In the genomic region with DNA sequence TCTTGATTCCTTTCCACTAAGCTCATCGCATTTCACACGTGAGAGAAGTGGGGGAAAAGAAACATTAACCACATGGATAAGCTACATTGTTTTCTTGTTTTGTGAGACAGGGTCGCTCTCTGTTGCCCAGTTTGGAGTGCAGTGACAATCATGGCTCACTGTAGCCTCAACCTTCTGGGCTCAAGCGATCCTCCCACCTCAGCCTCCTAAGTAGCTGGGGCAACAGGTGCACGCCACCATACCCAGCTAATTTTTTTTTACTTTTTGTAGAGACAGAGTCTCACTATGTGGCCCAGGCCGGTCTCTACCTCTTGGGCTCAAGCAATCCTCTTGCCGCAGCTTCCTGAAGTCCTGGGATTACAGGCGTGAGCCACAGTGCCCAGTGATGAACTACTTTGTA, we compare ENCODE assay signal across 12 cellular contexts. TPM values are rescaled to one million over a fixed set of nuclear protein-coding genes. Genes with fewer than 3 reads are reported as not detected.
DNase-seq lines count a peak whose midpoint lies in the region; ATAC-seq lines count a peak whose summit lies in the region.
"Had no signal": no experiment of that assay in that cellular context is flagged by ENCODE, and none has a peak within 500 bp of the region (broad histone marks: within the 10 kb centered on the region; RNA-seq: fewer than 3 reads in every experiment).

No MANE protein-coding gene starts in this region.

- H3K36me3 ChIP-seq in trophoblast cell (ENCODE audit: control insufficient read depth in 1 of 2, insufficient read depth in 2 of 2, low read length in 2 of 2), result peaks cover 0 to 3% of the 10 kb centered on the region in 2 experiments

- H4K8ac ChIP-seq in trophoblast cell (ENCODE audit: low read depth, low read length), result no peak overlapping the region

- no peak overlapping the region for H2BK120ac ChIP-seq in trophoblast cell (ENCODE audit: insufficient read depth, low read length, poor library complexity)

- H2BK12ac ChIP-seq in trophoblast cell (ENCODE audit: low read length), result no peak overlapping the region

- POLR2A ChIA-PET in activated CD4-positive, alpha-beta T cell treated with anti-CD3 and anti-CD28 coated beads for 36 hours (lab: Charles Lee), result interaction anchor here (0.7 to 0.9 kb wide), 2 partner anchors 17 to 242 kb away, joined by 3 to 4 read pairs; no protein-coding TSS in a partner anchor

- ATAC-seq in activated CD4-positive, alpha-beta T cell treated with anti-CD3 and anti-CD28 coated beads for 36 hours, result no peak
- no peak for ATAC-seq in activated naive CD8-positive, alpha-beta T cell treated with anti-CD3 and anti-CD28 coated beads, Interleukin-2, amount 50 U/mL, for 24 hours

- no peak overlapping the region for H2AFZ ChIP-seq in trophoblast cell (ENCODE audit: insufficient read depth, low read length, poor library complexity)

- CTCF ChIA-PET in activated CD4-positive, alpha-beta T cell treated with anti-CD3 and anti-CD28 coated beads for 36 hours (lab: Charles Lee), result interaction anchor here (0.9 to 3.3 kb wide), 4 partner anchors 10 to 326 kb away, joined by 3 to 12 read pairs (median 4); no protein-coding TSS in a partner anchor

- H3K79me1 ChIP-seq in trophoblast cell (ENCODE audit: low read length), result peaks cover 8% of the 10 kb centered on the region

- no peak overlapping the region for H4K12ac ChIP-seq in trophoblast cell (ENCODE audit: low read depth, low read length)

- H3K9ac ChIP-seq in trophoblast cell (ENCODE audit: low read length), result no peak overlapping the region

- peaks cover 34% of the 10 kb centered on the region for H3K36me3 Mint-ChIP-seq in activated CD4-positive, alpha-beta T cell treated with anti-CD3 and anti-CD28 coated beads for 36 hours (ENCODE audit: low read depth)
- H3K36me3 Mint-ChIP-seq in IgD-negative memory B cell, result no peaks in the 10 kb centered on the region
- H3K36me3 Mint-ChIP-seq in activated naive CD8-positive, alpha-beta T cell treated with anti-CD3 and anti-CD28 coated beads, Interleukin-2, amount 50 U/mL, for 24 hours (ENCODE audit: low read depth), result peaks cover 32% of the 10 kb centered on the region

- H2AK5ac ChIP-seq in trophoblast cell (ENCODE audit: low read length), result no peak overlapping the region

- WGBS in trophoblast cell (ENCODE audit: extremely low coverage, insufficient coverage, insufficient read length), result no CpG with 5 or more reads among the region's 8 CpGs

- DNase-seq in activated CD4-positive, alpha-beta T cell treated with anti-CD3 and anti-CD28 coated beads for 36 hours, result no peak
- DNase-seq in activated CD4-positive, alpha-beta T cell treated with anti-CD3 and anti-CD28 coated beads, Interleukin-2, amount 50 U/mL, for 48 hours, result no peak
- no peak for DNase-seq in activated naive CD8-positive, alpha-beta T cell treated with anti-CD3 and anti-CD28 coated beads, Interleukin-2, amount 50 U/mL, for 24 hours
- DNase-seq in trophoblast cell, result no peak
- DNase-seq in MV-4-11 (lab: John Stamatoyannopoulos, UW), result no peak
- no peak for DNase-seq in NCI-H1694 treated with DMSO at 0.1 percent for 48 hours (lab: John Stamatoyannopoulos, UW)
- DNase-seq in T1000 (lab: John Stamatoyannopoulos, UW), result no peak
- DNase-seq: Calu3, NCI-H1048, NCI-H2227 treated with DMSO at 0.1 percent for 48 hours had no signal

- H3K4me1 ChIP-seq in trophoblast cell (ENCODE audit: control insufficient read depth in 1 of 2, insufficient read depth in 2 of 2, low read length in 2 of 2), result peaks cover 2 to 4% of the 10 kb centered on the region in 2 experiments

- no peak overlapping the region for H2BK5ac ChIP-seq in trophoblast cell (ENCODE audit: low read depth, low read length, poor library complexity)

- no peak overlapping the region for H3K23ac ChIP-seq in trophoblast cell (ENCODE audit: low read length)

- no peak overlapping the region for H4K91ac ChIP-seq in trophoblast cell (ENCODE audit: low read depth, low read length)

- no peaks in the 10 kb centered on the region for H3K27me3 ChIP-seq in trophoblast cell (ENCODE audit: insufficient read depth, low read length)

- peaks cover 75% of the 10 kb centered on the region for H3K4me1 Mint-ChIP-seq in activated CD4-positive, alpha-beta T cell treated with anti-CD3 and anti-CD28 coated beads for 36 hours
- H3K4me1 Mint-ChIP-seq in IgD-negative memory B cell, result peaks cover 54 to 68% (median 68%) of the 10 kb centered on the region in 3 donors
- H3K4me1 Mint-ChIP-seq in activated naive CD8-positive, alpha-beta T cell treated with anti-CD3 and anti-CD28 coated beads, Interleukin-2, amount 50 U/mL, for 24 hours, result peaks cover 86% of the 10 kb centered on the region

- H3K4me3 ChIP-seq in trophoblast cell (ENCODE audit: low read depth, low read length), result no peak overlapping the region
- H3K4me3 ChIP-seq: coronary artery had no signal

- H3K4ac ChIP-seq in trophoblast cell (ENCODE audit: low read depth, low read length), result peak overlapping the region; percentile 76

- no peaks in the 10 kb centered on the region for H3K9me3 ChIP-seq in trophoblast cell (ENCODE audit: insufficient read depth, low read depth, low read length)

- H3K4me2 ChIP-seq in trophoblast cell (ENCODE audit: low read length), result no peak overlapping the region

- intact Hi-C loops in activated CD4-positive, alpha-beta T cell treated with anti-CD3 and anti-CD28 coated beads for 36 hours (cut with DNase I, micrococcal nuclease), result loop anchor here (2.0 to 10.0 kb wide), 8 partner anchors 40 to 1800 kb away; partner anchors contain the start of genes ANKH (in 1 of the 2), OTULINL (in 1 of the 2), TRIO (in 1 of the 2) and ZNF622 (in 1 of the 2)

- peak overlapping the region; percentile 32 for H3K18ac ChIP-seq in trophoblast cell (ENCODE audit: low read length)

- peaks cover 11% of the 10 kb centered on the region for H3K79me2 ChIP-seq in trophoblast cell (ENCODE audit: control insufficient read depth, insufficient read depth, low read length, poor library complexity)

- H3K27ac ChIP-seq in trophoblast cell (ENCODE audit: low read depth, low read length), result no peak overlapping the region
- H3K27ac ChIP-seq: coronary artery had no signal

- H3K4me3 Mint-ChIP-seq in activated CD4-positive, alpha-beta T cell treated with anti-CD3 and anti-CD28 coated beads for 36 hours, result peak overlapping the region; percentile 95
- H3K4me3 Mint-ChIP-seq in IgD-negative memory B cell, result peak overlapping the region; percentile 51 to 98 (median 68)
- H3K4me3 Mint-ChIP-seq in activated naive CD8-positive, alpha-beta T cell treated with anti-CD3 and anti-CD28 coated beads, Interleukin-2, amount 50 U/mL, for 24 hours, result peak overlapping the region; percentile 98

- H3K9me3 Mint-ChIP-seq in activated CD4-positive, alpha-beta T cell treated with anti-CD3 and anti-CD28 coated beads for 36 hours (ENCODE audit: low read depth), result no peaks in the 10 kb centered on the region
- H3K9me3 Mint-ChIP-seq in IgD-negative memory B cell, result no peaks in the 10 kb centered on the region
- no peaks in the 10 kb centered on the region for H3K9me3 Mint-ChIP-seq in activated naive CD8-positive, alpha-beta T cell treated with anti-CD3 and anti-CD28 coated beads, Interleukin-2, amount 50 U/mL, for 24 hours

- H3K27me3 Mint-ChIP-seq in activated CD4-positive, alpha-beta T cell treated with anti-CD3 and anti-CD28 coated beads for 36 hours, result no peaks in the 10 kb centered on the region
- no peaks in the 10 kb centered on the region for H3K27me3 Mint-ChIP-seq in IgD-negative memory B cell
- no peaks in the 10 kb centered on the region for H3K27me3 Mint-ChIP-seq in activated naive CD8-positive, alpha-beta T cell treated with anti-CD3 and anti-CD28 coated beads, Interleukin-2, amount 50 U/mL, for 24 hours

- no peak overlapping the region for H3K14ac ChIP-seq in trophoblast cell (ENCODE audit: low read length)

- H3K27ac Mint-ChIP-seq in activated CD4-positive, alpha-beta T cell treated with anti-CD3 and anti-CD28 coated beads for 36 hours, result peak overlapping the region; percentile 84
- peak overlapping the region in 1 of 3 donors; percentile 61 for H3K27ac Mint-ChIP-seq in IgD-negative memory B cell
- H3K27ac Mint-ChIP-seq in activated naive CD8-positive, alpha-beta T cell treated with anti-CD3 and anti-CD28 coated beads, Interleukin-2, amount 50 U/mL, for 24 hours, result peak overlapping the region; percentile 94

RNA-seq across cellular contexts. Expression of gene OTULIN, which starts 2.8 kb away (rescaled TPM):
- 10 to 100 TPM; 48.0 to 48.2 TPM for total RNA-seq in activated CD4-positive, alpha-beta T cell treated with anti-CD3 and anti-CD28 coated beads for 36 hours
- polyA plus RNA-seq in IgD-negative memory B cell, result 20.9 TPM
- 8.8 and 9.2 TPM in 2 replicates for polyA plus RNA-seq in trophoblast cell (2013)
